Comparison of ENCODE assay signal across 7 cellular contexts in the genomic region with DNA sequence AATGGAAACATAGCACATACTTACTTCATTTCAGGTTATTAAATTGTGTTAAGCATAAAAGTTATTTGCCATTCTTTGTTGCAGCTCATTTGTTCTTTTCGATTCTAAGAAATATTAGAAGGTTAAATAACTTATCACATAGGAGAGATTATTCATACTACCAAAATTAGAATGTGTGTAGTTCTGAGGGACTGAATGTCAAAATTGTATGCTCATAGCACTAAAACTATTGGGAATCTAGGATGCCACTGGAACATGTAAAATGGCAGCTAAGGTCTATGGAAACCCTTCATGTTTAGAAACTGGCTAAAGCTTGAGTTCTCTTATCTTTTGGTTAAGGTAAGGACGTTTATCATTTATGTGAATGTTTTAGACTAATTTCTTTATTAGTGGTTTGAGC. TPM values are rescaled to one million over a fixed set of nuclear protein-coding genes. Genes with fewer than 3 reads are reported as not detected.
DNase-seq lines count a peak whose midpoint lies in the region; ATAC-seq, FAIRE-seq and TF ChIP-seq lines count a peak whose summit lies in the region.
"Not testable (repeated sequence)": the region's sequence is repeated elsewhere in the genome, so short reads cannot be mapped to it uniquely, and the experiment has no call there.

No MANE protein-coding gene starts in this region.

- not testable (repeated sequence) for H3K27me3 Mint-ChIP-seq in astrocyte (ENCODE audit: low read depth, unreplicated experiment)

- intact Hi-C loops in psoas muscle (cut with DNase I), result not testable (repeated sequence)

- not testable (repeated sequence) for H3K4me3 ChIP-seq in Karpas-422 (ENCODE audit: low read length); astrocyte (ENCODE audit: insufficient read depth, low read depth, low read length); keratinocyte (ENCODE audit: control insufficient read depth in 2 of 3, extremely low read depth in 1 of 3, insufficient read depth in 2 of 3, low read depth in 1 of 3, low read length in 3 of 3); small intestine (ENCODE audit: low read depth in 1 of 2, low read length in 2 of 2)
- H3K4me3 ChIP-seq in psoas muscle, result peak overlapping the region; percentile 59

- H3K36me3 Mint-ChIP-seq in astrocyte (ENCODE audit: low read depth, unreplicated experiment), result not testable (repeated sequence)

- 26 to 60% (median 29%) methylated on average over 2 of the region's 2 CpGs for WGBS in psoas muscle, 3 donors
- WGBS in small intestine, 3 donors, result 61 to 79% (median 66%) methylated on average over 2 of the region's 2 CpGs

- peak; percentile 78 to 83 (median 82) for ATAC-seq in psoas muscle

- dilution Hi-C loops in keratinocyte (cut with MboI; ENCODE audit: extremely low pct_ligation_motif_present, low sequenced_read_pairs), result not testable (repeated sequence)

- not testable (repeated sequence) for H3K79me2 ChIP-seq in Karpas-422 (ENCODE audit: low read length); astrocyte (ENCODE audit: insufficient read depth, low read length); keratinocyte (ENCODE audit: control insufficient read depth, insufficient read depth, low read length)

- H3K4me1 ChIP-seq in Karpas-422 (ENCODE audit: low read length); astrocyte (ENCODE audit: insufficient read depth, low read length); keratinocyte (ENCODE audit: control insufficient read depth, extremely low read depth, insufficient read depth, low read length); psoas muscle; small intestine (ENCODE audit: control insufficient read depth in 2 of 2, insufficient read depth in 1 of 2, low read depth in 1 of 2, low read length in 1 of 2): not testable (repeated sequence)

- H3K4me3 Mint-ChIP-seq in astrocyte (ENCODE audit: unreplicated experiment), result not testable (repeated sequence)

- FAIRE-seq in A204.1 (lab: Jason Lieb, UNC) (peak; percentile 37), G401.6 (lab: Jason Lieb, UNC) (peak; percentile 47), astrocyte (lab: Jason Lieb, UNC) (peak; percentile 95), keratinocyte (lab: Jason Lieb, UNC) (peak; percentile 5), small intestine (lab: Jason Lieb, UNC) (peak; percentile 44)

- H2AFZ ChIP-seq in Karpas-422 (ENCODE audit: low read length); astrocyte (ENCODE audit: low read depth, low read length); keratinocyte (ENCODE audit: control insufficient read depth, low read length): not testable (repeated sequence)

- not testable (repeated sequence) for H3K9me3 ChIP-seq in Karpas-422 (ENCODE audit: low read length); astrocyte (ENCODE audit: insufficient read depth, low read depth, low read length); keratinocyte (ENCODE audit: control insufficient read depth, low read depth, low read length); psoas muscle; small intestine (ENCODE audit: control insufficient read depth, low read depth)

- not testable (repeated sequence) for H3K9me3 Mint-ChIP-seq in astrocyte (ENCODE audit: unreplicated experiment)

- peak; percentile 14 for DNase-seq in Karpas-422
- DNase-seq in astrocyte (ENCODE audit: low read depth); keratinocyte (ENCODE audit: low read depth, low spot score); psoas muscle; small intestine: not testable (repeated sequence)

- not testable (repeated sequence) for H3K27ac ChIP-seq in Karpas-422 (ENCODE audit: low read length); astrocyte (ENCODE audit: low read depth, low read length); keratinocyte (ENCODE audit: control insufficient read depth, insufficient read depth, low read length); small intestine (ENCODE audit: low read depth in 1 of 2, low read length in 1 of 2)
- peak overlapping the region; percentile 78 for H3K27ac ChIP-seq in psoas muscle

- not testable (repeated sequence) for H3K9ac ChIP-seq in Karpas-422 (ENCODE audit: low read length); astrocyte (ENCODE audit: low read length); keratinocyte (ENCODE audit: control insufficient read depth, extremely low read depth, insufficient read depth, low read length)

- not testable (repeated sequence) for H3K4me2 ChIP-seq in Karpas-422 (ENCODE audit: low read depth, low read length, poor library complexity, severe bottlenecking); astrocyte (ENCODE audit: low read length); keratinocyte (ENCODE audit: control insufficient read depth, extremely low read depth, insufficient read depth, low read depth, low read length)

- H3K9me2 ChIP-seq in Karpas-422 (replicated peaks; ENCODE audit: insufficient read depth, low read length), result not testable (repeated sequence)

- not testable (repeated sequence) for H3K27ac Mint-ChIP-seq in astrocyte (ENCODE audit: unreplicated experiment)

- not testable (repeated sequence) for H3K9me1 ChIP-seq in keratinocyte (ENCODE audit: control insufficient read depth, extremely low read depth, insufficient read depth, low read length)

- not testable (repeated sequence) for H3K36me3 ChIP-seq in Karpas-422 (ENCODE audit: insufficient read depth, low read length); astrocyte (ENCODE audit: insufficient read depth, low read length); keratinocyte (ENCODE audit: control insufficient read depth in 2 of 2, extremely low read depth in 1 of 2, insufficient read depth in 2 of 2, low read length in 2 of 2); psoas muscle (ENCODE audit: insufficient read depth in 1 of 2, low read depth in 1 of 2); small intestine (ENCODE audit: control insufficient read depth in 2 of 2, insufficient read depth in 2 of 2, low read length in 2 of 2)

- H3K4me1 Mint-ChIP-seq in astrocyte (ENCODE audit: low read depth, unreplicated experiment), result not testable (repeated sequence)

- not testable (repeated sequence) for TF ChIP-seq CTCF in astrocyte (IDR thresholded peaks at IDR 0.05; ENCODE audit: insufficient read depth, low read depth, low read length); keratinocyte (optimal IDR thresholded peaks at IDR 0.05 in 1 of 3, IDR thresholded peaks at IDR 0.05 in 1 of 3, conservative IDR thresholded peaks at IDR 0.05 in 1 of 3; ENCODE audit: extremely low read depth in 1 of 3, insufficient read depth in 2 of 3, low read length in 3 of 3); psoas muscle (IDR thresholded peaks at IDR 0.05)

- not testable (repeated sequence) for H4K20me1 ChIP-seq in Karpas-422 (ENCODE audit: insufficient read depth, low read depth, low read length); astrocyte (ENCODE audit: insufficient read depth, low read length); keratinocyte (ENCODE audit: control insufficient read depth, extremely low read depth, insufficient read depth, low read length)

- H3K27me3 ChIP-seq in Karpas-422 (ENCODE audit: low read length); astrocyte (ENCODE audit: insufficient read depth, low read length); keratinocyte (ENCODE audit: control insufficient read depth, extremely low read depth, insufficient read depth, low read length); psoas muscle (ENCODE audit: insufficient read depth in 3 of 3, low read length in 2 of 3); small intestine (ENCODE audit: control insufficient read depth in 2 of 2, insufficient read depth in 2 of 2, low read length in 2 of 2): not testable (repeated sequence)

RNA-seq across cellular contexts. Expression of a gene that starts 21.5 kb away (rescaled TPM):
- total RNA-seq in Karpas-422 (2014; rRNA removed; shearing (Covaris generic); ENCODE audit: low replicate concordance), result 105 and 171 TPM in 2 replicates
- 20.5 and 21.8 TPM in 2 replicates for total RNA-seq in astrocyte
- polyA plus RNA-seq in keratinocyte, result 0.07 to 0.13 TPM (median 0.10 TPM) in 3 replicates
- polyA plus RNA-seq in keratinocyte (2011; ENCODE audit: low read depth), result not detected
- 0.16 and 0.21 TPM in 2 replicates for polyA plus RNA-seq in keratinocyte (2011; cell fraction: cytosol; rRNA removed)
- polyA plus RNA-seq in keratinocyte (2011; cell fraction: nucleus; rRNA removed), result 0.10 and 0.19 TPM in 2 replicates
- polyA plus RNA-seq in keratinocyte (2012; ENCODE audit: low replicate concordance), result 0.06 and 0.52 TPM in 2 replicates
- 0.70 to 3.1 TPM (median 2.1 TPM) in 3 replicates for polyA minus RNA-seq in keratinocyte
- polyA minus RNA-seq in keratinocyte (2011; cell fraction: cytosol; rRNA and poly(A)+ RNA removed), result not detected
- polyA minus RNA-seq in keratinocyte (2011; cell fraction: nucleus; rRNA and poly(A)+ RNA removed), result 0.42 and 0.47 TPM in 2 replicates
- total RNA-seq in psoas muscle, result 100 to 1,000 TPM; 148 to 530 (median 257) TPM
- polyA plus RNA-seq in psoas muscle, result 10 to 100 TPM in 2 of 3 donors, 1 to 10 TPM in 1; 9.3 to 96.4 (median 32.0) TPM
- 1 to 10 TPM in 2 of 3 donors, under 1 TPM in 1; 0.89 to 7.2 (median 4.6) TPM for polyA plus RNA-seq in small intestine
